16 cellular contexts compared by ENCODE assay signal in the genomic region with DNA sequence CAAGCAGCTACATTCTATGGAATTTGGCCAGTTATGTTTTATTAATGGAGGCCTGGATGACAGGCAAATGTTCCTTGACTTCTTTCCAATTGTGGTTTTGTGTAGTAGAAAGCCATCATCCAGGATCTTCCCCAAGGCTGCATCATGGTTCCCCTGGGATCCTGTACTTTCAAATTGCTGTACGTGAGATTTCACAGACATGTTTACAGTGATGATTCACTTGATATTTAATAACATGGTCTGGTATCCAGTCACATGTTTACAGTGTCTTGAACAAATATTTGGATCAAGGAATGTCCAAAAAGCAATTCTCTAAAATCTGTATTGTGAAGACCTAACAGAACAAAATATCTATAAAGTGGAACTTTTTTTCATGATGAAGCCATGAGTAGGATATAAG.
A peak's percentile ranks its signal among the peaks of the same experiment; 100 is the strongest.
DNase-seq lines count a peak whose midpoint lies in the region; ATAC-seq, FAIRE-seq and TF ChIP-seq lines count a peak whose summit lies in the region.
"Had no signal": no experiment of that assay in that cellular context is flagged by ENCODE, and none has a peak within 500 bp of the region (broad histone marks: within the 10 kb centered on the region; RNA-seq: fewer than 3 reads in every experiment).

No MANE protein-coding gene starts in this region.

- no peaks in the 10 kb centered on the region for H3K9me3 ChIP-seq in GM23248 (ENCODE audit: low read depth)
- no peaks in the 10 kb centered on the region for H3K9me3 ChIP-seq in adrenal gland (replicated peaks in 1 of 3)
- H3K9me3 ChIP-seq: prostate gland had no signal

- no peak overlapping the region for H3K9ac ChIP-seq in GM23248

- peak; percentile 94 for ATAC-seq in SK-N-SH treated with all-trans-retinoic acid at 6 μM for 48 hours
- no peak for ATAC-seq in GM19452 (IDR thresholded peaks at IDR 0.05; ENCODE audit: unreplicated experiment)
- ATAC-seq: left lobe of liver; naive thymus-derived CD4-positive, alpha-beta T cell had no signal

- no peaks in the 10 kb centered on the region for H3K79me2 ChIP-seq in GM23248 (ENCODE audit: insufficient read depth)

- H3K27ac Mint-ChIP-seq in progenitor cell of endocrine pancreas: no peak overlapping the region
- H3K27ac Mint-ChIP-seq: activated naive CD8-positive, alpha-beta T cell; naive thymus-derived CD4-positive, alpha-beta T cell had no signal

- DNase-seq in GM23248 (peak; percentile 82), fibroblast of peridontal ligament (ENCODE audit: extremely low read depth) (peak; percentile 23), urothelium cell line (ENCODE audit: low spot score) (peak; percentile 4), progenitor cell of endocrine pancreas (ENCODE audit: low spot score, unreplicated experiment) (no peak), adrenal gland (no peak)
- DNase-seq: activated CD4-positive, alpha-beta T cell treated with anti-CD3 and anti-CD28 coated beads for 48 hours; cerebellar nuclear complex; naive thymus-derived CD4-positive, alpha-beta T cell; Right ventricle myocardium superior; stimulated activated CD4-positive, alpha-beta T cell treated with anti-CD3 and anti-CD28 coated beads, Interleukin-15, amount 100 ng/mL, for 24 hours had no signal

- no peak for TF ChIP-seq CTCF in progenitor cell of endocrine pancreas (IDR thresholded peaks at IDR 0.05; ENCODE audit: unreplicated experiment)
- TF ChIP-seq CTCF in adrenal gland (IDR thresholded peaks at IDR 0.05): no peak

- H4K20me1 ChIP-seq in GM23248 (ENCODE audit: insufficient read depth): no peaks in the 10 kb centered on the region

- FAIRE-seq in urothelium cell line (lab: Jason Lieb, UNC): no peak

- H3K4me3 ChIP-seq in GM23248 (no peak overlapping the region), adrenal gland (no peak overlapping the region)
- H3K4me3 ChIP-seq: prostate gland had no signal

- H3K36me3 Mint-ChIP-seq in progenitor cell of endocrine pancreas (ENCODE audit: insufficient read depth): no peaks in the 10 kb centered on the region
- H3K36me3 Mint-ChIP-seq: activated naive CD8-positive, alpha-beta T cell had no signal

- no peaks in the 10 kb centered on the region for H3K27me3 ChIP-seq in GM23248 (replicated peaks; ENCODE audit: insufficient read depth)
- no peaks in the 10 kb centered on the region for H3K27me3 ChIP-seq in adrenal gland

- WGBS in GM23248 (ENCODE audit: low coverage in 1 of 2, low lambda C conversion rate in 2 of 2, missing lambda C conversion rate in 2 of 2), 2 experiments: 0% methylated on average over 1 of the region's 1 CpG
- 55 to 66% (median 59%) methylated on average over 1 of the region's 1 CpG for WGBS in adrenal gland, 4 donors

- no peak overlapping the region for H3K4me2 ChIP-seq in GM23248 (ENCODE audit: unreplicated experiment)

- H3K9me2 ChIP-seq in GM23248 (ENCODE audit: insufficient read depth): no peaks in the 10 kb centered on the region

- H3K27ac ChIP-seq in GM23248 (no peak overlapping the region), adrenal gland (no peak overlapping the region)
- H3K27ac ChIP-seq: epithelial cell of prostate, prostate gland had no signal

- no peaks in the 10 kb centered on the region for H3K27me3 Mint-ChIP-seq in progenitor cell of endocrine pancreas
- H3K27me3 Mint-ChIP-seq: activated naive CD8-positive, alpha-beta T cell; naive thymus-derived CD4-positive, alpha-beta T cell had no signal

- H3K9me3 Mint-ChIP-seq in progenitor cell of endocrine pancreas (ENCODE audit: low read depth): peaks cover 8% of the 10 kb centered on the region

- H3K4me1 Mint-ChIP-seq in progenitor cell of endocrine pancreas (ENCODE audit: low read depth): peaks cover 2% of the 10 kb centered on the region
- H3K4me1 Mint-ChIP-seq: naive thymus-derived CD4-positive, alpha-beta T cell had no signal

- in situ Hi-C loops in GM23248 (cut with MboI): no loop called here

- no peak overlapping the region for H2AFZ ChIP-seq in GM23248

- intact Hi-C loops in adrenal gland (cut with DNase I): no loop called here

- H3K4me1 ChIP-seq in GM23248 (ENCODE audit: insufficient read depth): peaks cover 6% of the 10 kb centered on the region; the same call in 1 of the 2 replicates
- no peaks in the 10 kb centered on the region for H3K4me1 ChIP-seq in adrenal gland (replicated peaks in 1 of 2)
- H3K4me1 ChIP-seq: prostate gland had no signal

- 0 out of 2 replicates have a peak, but pooled peaks cover 6% of the 10 kb centered on the region for H3F3A ChIP-seq in GM23248 (ENCODE audit: insufficient read depth)

- no peak for TF ChIP-seq POLR2A in adrenal gland (IDR thresholded peaks at IDR 0.05)

- H3K36me3 ChIP-seq in GM23248 (ENCODE audit: low read depth) (no peaks in the 10 kb centered on the region), adrenal gland (replicated peaks in 1 of 2) (no peaks in the 10 kb centered on the region)
- H3K36me3 ChIP-seq: prostate gland had no signal

- H3K4me3 Mint-ChIP-seq in progenitor cell of endocrine pancreas (ENCODE audit: low read depth): no peak overlapping the region
- H3K4me3 Mint-ChIP-seq: activated naive CD8-positive, alpha-beta T cell; naive thymus-derived CD4-positive, alpha-beta T cell had no signal

TF ChIP-seq in SK-N-SH treated with all-trans-retinoic acid at 6 μM for 48 hours, 23 proteins besides CTCF, POLR2A, EP300 and RAD21:
- TF ChIP-seq, protein P1, sequence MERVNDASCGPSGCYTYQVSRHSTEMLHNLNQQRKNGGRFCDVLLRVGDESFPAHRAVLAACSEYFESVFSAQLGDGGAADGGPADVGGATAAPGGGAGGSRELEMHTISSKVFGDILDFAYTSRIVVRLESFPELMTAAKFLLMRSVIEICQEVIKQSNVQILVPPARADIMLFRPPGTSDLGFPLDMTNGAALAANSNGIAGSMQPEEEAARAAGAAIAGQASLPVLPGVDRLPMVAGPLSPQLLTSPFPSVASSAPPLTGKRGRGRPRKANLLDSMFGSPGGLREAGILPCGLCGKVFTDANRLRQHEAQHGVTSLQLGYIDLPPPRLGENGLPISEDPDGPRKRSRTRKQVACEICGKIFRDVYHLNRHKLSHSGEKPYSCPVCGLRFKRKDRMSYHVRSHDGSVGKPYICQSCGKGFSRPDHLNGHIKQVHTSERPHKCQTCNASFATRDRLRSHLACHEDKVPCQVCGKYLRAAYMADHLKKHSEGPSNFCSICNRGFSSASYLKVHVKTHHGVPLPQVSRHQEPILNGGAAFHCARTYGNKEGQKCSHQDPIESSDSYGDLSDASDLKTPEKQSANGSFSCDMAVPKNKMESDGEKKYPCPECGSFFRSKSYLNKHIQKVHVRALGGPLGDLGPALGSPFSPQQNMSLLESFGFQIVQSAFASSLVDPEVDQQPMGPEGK (CRISPR knock-in tag; IDR thresholded peaks at IDR 0.05; ENCODE audit: borderline replicate concordance): no peak
- TF ChIP-seq TOX (CRISPR knock-in tag; IDR thresholded peaks at IDR 0.05; ENCODE audit: borderline replicate concordance) (0 out of 2 replicates have a peak, but pooled peaks have one; percentile 44), ISL1 (CRISPR knock-in tag; IDR thresholded peaks at IDR 0.05) (peak; percentile 89), CSDC2 (CRISPR knock-in tag; IDR thresholded peaks at IDR 0.05) (no peak), PPARA (CRISPR knock-in tag; IDR thresholded peaks at IDR 0.05; ENCODE audit: borderline replicate concordance) (no peak), ZNF70 (CRISPR knock-in tag; IDR thresholded peaks at IDR 0.05) (no peak), RARB (CRISPR knock-in tag; IDR thresholded peaks at IDR 0.05) (no peak), ESRRG (CRISPR knock-in tag; IDR thresholded peaks at IDR 0.05) (no peak), BACH2 (CRISPR knock-in tag; IDR thresholded peaks at IDR 0.05; ENCODE audit: borderline replicate concordance) (no peak), ARNTL (CRISPR knock-in tag; IDR thresholded peaks at IDR 0.05; ENCODE audit: borderline replicate concordance, low read depth) (no peak)

Comparison
In these comparisons a context has a peak if more than half of its experiments do, and no peak if none do; other contexts are left out.
1. DNase-seq: peak in GM23248 (single experiment), fibroblast of peridontal ligament (single experiment) and urothelium cell line (single experiment); none in progenitor cell of endocrine pancreas (single experiment) and adrenal gland (0 of 7).